In the genomic region with DNA sequence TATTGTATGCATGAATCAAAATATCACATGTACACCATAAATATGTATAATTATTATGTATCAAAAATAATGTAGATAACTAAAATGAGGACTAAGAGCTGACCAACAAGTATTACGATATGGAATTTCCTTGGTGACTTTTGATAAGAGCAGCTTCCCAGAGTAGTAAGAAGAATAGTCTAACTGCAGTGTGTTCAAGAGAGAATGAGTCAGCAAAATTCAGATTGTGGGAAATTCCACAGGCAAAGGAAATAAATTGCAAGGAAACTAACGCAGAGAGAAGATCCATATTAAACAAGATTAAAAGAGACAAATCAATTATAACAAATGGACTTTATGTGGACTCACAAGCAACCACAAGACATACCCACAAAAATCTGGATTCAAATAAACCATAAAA, we compare ENCODE assay signal across 11 cellular contexts. TPM values are rescaled to one million over a fixed set of nuclear protein-coding genes. Genes with fewer than 3 reads are reported as not detected.
A peak's percentile ranks its signal among the peaks of the same experiment; 100 is the strongest.
DNase-seq lines count a peak whose midpoint lies in the region; ATAC-seq and TF ChIP-seq lines count a peak whose summit lies in the region.
"Had no signal": no experiment of that assay in that cellular context is flagged by ENCODE, and none has a peak within 500 bp of the region (broad histone marks: within the 10 kb centered on the region; RNA-seq: fewer than 3 reads in every experiment).

No MANE protein-coding gene starts in this region.

- CTCF ChIA-PET in WTC11 (lab: Charles Lee): no interaction called here

- H3K27ac Mint-ChIP-seq in neural crest cell (ENCODE audit: unreplicated experiment) (peak overlapping the region; percentile 83), WTC11 (no peak overlapping the region)
- H3K27ac Mint-ChIP-seq: activated naive CD4-positive, alpha-beta T cell treated with anti-CD3 and anti-CD28 coated beads, Interleukin-2, amount 50 U/mL, for 24 hours; CD14-positive monocyte; T-cell had no signal

- ATAC-seq in HG02870 (IDR thresholded peaks at IDR 0.05; ENCODE audit: unreplicated experiment): no peak
- ATAC-seq in WTC11: no peak
- ATAC-seq: T-cell had no signal

- H3K9me3 Mint-ChIP-seq in neural crest cell (no peaks in the 10 kb centered on the region), WTC11 (no peaks in the 10 kb centered on the region)
- H3K9me3 Mint-ChIP-seq: activated naive CD4-positive, alpha-beta T cell treated with anti-CD3 and anti-CD28 coated beads, Interleukin-2, amount 50 U/mL, for 24 hours; T-cell had no signal

- H3K4me3 Mint-ChIP-seq in neural crest cell (no peak overlapping the region), WTC11 (no peak overlapping the region)
- H3K4me3 Mint-ChIP-seq: activated naive CD4-positive, alpha-beta T cell treated with anti-CD3 and anti-CD28 coated beads, Interleukin-2, amount 50 U/mL, for 24 hours; CD14-positive monocyte; T-cell had no signal

- H3K27me3 Mint-ChIP-seq in neural crest cell (ENCODE audit: low read depth) (no peaks in the 10 kb centered on the region), WTC11 (ENCODE audit: low read depth) (no peaks in the 10 kb centered on the region)

- H3K4me1 Mint-ChIP-seq in neural crest cell: peaks cover 11% of the 10 kb centered on the region
- peaks cover 9% of the 10 kb centered on the region for H3K4me1 Mint-ChIP-seq in WTC11
- H3K4me1 Mint-ChIP-seq: activated naive CD4-positive, alpha-beta T cell treated with anti-CD3 and anti-CD28 coated beads, Interleukin-2, amount 50 U/mL, for 24 hours; CD14-positive monocyte; T-cell had no signal

- no peak overlapping the region for H3K4me3 ChIP-seq in AG10803 (ENCODE audit: low read length)

- TF ChIP-seq CTCF in AG10803 (conservative IDR thresholded peaks at IDR 0.05; ENCODE audit: low read length): no peak
- no peak for TF ChIP-seq CTCF in neural crest cell (conservative IDR thresholded peaks at IDR 0.05)
- no peak for TF ChIP-seq CTCF in WTC11 (IDR thresholded peaks at IDR 0.05)

- no peaks in the 10 kb centered on the region for H3K36me3 Mint-ChIP-seq in neural crest cell (ENCODE audit: low read depth)
- no peaks in the 10 kb centered on the region for H3K36me3 Mint-ChIP-seq in WTC11
- H3K36me3 Mint-ChIP-seq: activated naive CD4-positive, alpha-beta T cell treated with anti-CD3 and anti-CD28 coated beads, Interleukin-2, amount 50 U/mL, for 24 hours; CD14-positive monocyte; T-cell had no signal

- DNase-seq in AG10803 (ENCODE audit: low read depth): peak; percentile 57
- DNase-seq in NCI-H460 (ENCODE audit: extremely low read depth, low read depth): peak; percentile 71
- peak; percentile 56 for DNase-seq in fibroblast of gingiva (ENCODE audit: low read depth)
- DNase-seq in neural crest cell (ENCODE audit: low read depth, low spot score): no peak
- DNase-seq in WTC11 (ENCODE audit: low spot score): no peak
- DNase-seq in hippocampal formation (lab: John Stamatoyannopoulos, UW): no peak
- no peak for DNase-seq in NCI-H1930 (lab: John Stamatoyannopoulos, UW)
- DNase-seq: T-cell had no signal

- POLR2A ChIA-PET in WTC11 (lab: Charles Lee): no interaction called here

TF ChIP-seq in WTC11, 78 proteins besides CTCF, POLR2A, EP300 and RAD21:
- TF ChIP-seq ZNF317 (CRISPR knock-in tag; IDR thresholded peaks at IDR 0.05; ENCODE audit: borderline replicate concordance, low read depth): no peak
- TF ChIP-seq, protein P1, sequence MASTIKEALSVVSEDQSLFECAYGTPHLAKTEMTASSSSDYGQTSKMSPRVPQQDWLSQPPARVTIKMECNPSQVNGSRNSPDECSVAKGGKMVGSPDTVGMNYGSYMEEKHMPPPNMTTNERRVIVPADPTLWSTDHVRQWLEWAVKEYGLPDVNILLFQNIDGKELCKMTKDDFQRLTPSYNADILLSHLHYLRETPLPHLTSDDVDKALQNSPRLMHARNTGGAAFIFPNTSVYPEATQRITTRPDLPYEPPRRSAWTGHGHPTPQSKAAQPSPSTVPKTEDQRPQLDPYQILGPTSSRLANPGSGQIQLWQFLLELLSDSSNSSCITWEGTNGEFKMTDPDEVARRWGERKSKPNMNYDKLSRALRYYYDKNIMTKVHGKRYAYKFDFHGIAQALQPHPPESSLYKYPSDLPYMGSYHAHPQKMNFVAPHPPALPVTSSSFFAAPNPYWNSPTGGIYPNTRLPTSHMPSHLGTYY (CRISPR knock-in tag; IDR thresholded peaks at IDR 0.05): no peak
- TF ChIP-seq PRRX2 (CRISPR knock-in tag; IDR thresholded peaks at IDR 0.05): no peak
- TF ChIP-seq NFE2L1 (CRISPR knock-in tag; IDR thresholded peaks at IDR 0.05): no peak
- no peak for TF ChIP-seq SOX15 (CRISPR knock-in tag; IDR thresholded peaks at IDR 0.05)
TF ChIP-seq in WTC11: peak in this region for 0.

RNA-seq across cellular contexts. Expression of gene FRK, which starts 26.4 kb away (rescaled TPM):
- 6.4 and 6.9 TPM in 2 replicates for total RNA-seq in NCI-H460 (2014; rRNA removed; shearing (Covaris generic))
- polyA plus RNA-seq in NCI-H460 (2014; cell fraction: nucleus; rRNA removed): 5.7 and 7.2 TPM in 2 replicates
- total RNA-seq in neural crest cell: 0.11 and 0.12 TPM in 2 replicates
- 0.13 to 0.18 TPM (median 0.16 TPM) in 3 replicates for total RNA-seq in WTC11 (2021)
- polyA plus RNA-seq: CD14-positive monocyte had no signal

Comparison
In these comparisons a context has a peak if more than half of its experiments do, and no peak if none do; other contexts are left out.
1. DNase-seq: peak in AG10803 (single experiment), NCI-H460 (single experiment) and fibroblast of gingiva (single experiment); none in neural crest cell (single experiment), WTC11 (single experiment), hippocampal formation (0 of 2) and NCI-H1930 (0 of 2).